ENCODE assay signal across 8 cellular contexts in genomic region chr12:49369723-49370145, GRCh38. TPM values are rescaled to one million over a fixed set of nuclear protein-coding genes. Genes with fewer than 3 reads are reported as not detected.
DNase-seq lines count a peak whose midpoint lies in the region; ATAC-seq and TF ChIP-seq lines count a peak whose summit lies in the region.

No MANE protein-coding gene starts in this region.

- peaks cover 0 to 37% (median 18%) of the 10 kb centered on the region in 3 donors for H3K4me1 ChIP-seq in esophagus squamous epithelium
- H3K4me1 ChIP-seq in smooth muscle cell (ENCODE audit: low read depth), result peaks cover 24% of the 10 kb centered on the region

- WGBS in esophagus squamous epithelium, 2 donors, result 36 to 38% methylated on average over 5 of the region's 5 CpGs
- WGBS in smooth muscle cell (ENCODE audit: low lambda C conversion rate), result 64% methylated on average over 5 of the region's 5 CpGs

- peaks cover 7% of the 10 kb centered on the region for H3F3A ChIP-seq in smooth muscle cell (ENCODE audit: low read depth)

- H3K79me2 ChIP-seq in smooth muscle cell (ENCODE audit: low read depth), result peaks cover 62% of the 10 kb centered on the region

- H3K9me3 ChIP-seq in SK-N-MC (ENCODE audit: low read depth, low read length) (no peaks in the 10 kb centered on the region), esophagus squamous epithelium (no peaks in the 10 kb centered on the region), smooth muscle cell (replicated peaks; ENCODE audit: low read depth) (no peaks in the 10 kb centered on the region)

- no peak overlapping the region for H2AFZ ChIP-seq in smooth muscle cell (ENCODE audit: low read depth)

- H3K4me3 ChIP-seq in SK-N-MC, result peak overlapping the region; percentile 47
- peak overlapping the region in 1 of 4 donors; percentile 20 for H3K4me3 ChIP-seq in esophagus squamous epithelium
- H3K4me3 ChIP-seq in smooth muscle cell, result peak overlapping the region; percentile 14

- H3K27me3 ChIP-seq in esophagus squamous epithelium, result no peaks in the 10 kb centered on the region
- no peaks in the 10 kb centered on the region for H3K27me3 ChIP-seq in smooth muscle cell (ENCODE audit: low read depth)

- TF ChIP-seq CTCF in esophagus squamous epithelium (IDR thresholded peaks at IDR 0.05) (peak in 5 of 6 experiments; percentile 14 to 47 (median 30)), smooth muscle cell (IDR thresholded peaks at IDR 0.05; ENCODE audit: borderline replicate concordance, insufficient read depth, poor library complexity, severe bottlenecking) (peak; percentile 23)

- peaks cover 60% of the 10 kb centered on the region for H4K20me1 ChIP-seq in smooth muscle cell (ENCODE audit: low read depth)

- no peak overlapping the region for H3K9ac ChIP-seq in SK-N-MC (ENCODE audit: insufficient read length)
- H3K9ac ChIP-seq in smooth muscle cell (ENCODE audit: low read depth), result no peak overlapping the region

- H3K27ac ChIP-seq in SK-N-MC, result peak overlapping the region; percentile 49; the same call in 1 of the 2 replicates
- H3K27ac ChIP-seq in esophagus squamous epithelium, result peak overlapping the region in 3 of 4 donors; percentile 4 to 66 (median 23)
- H3K27ac ChIP-seq in smooth muscle cell (ENCODE audit: low read depth), result no peak overlapping the region

- ATAC-seq in GM19452 (IDR thresholded peaks at IDR 0.05; ENCODE audit: unreplicated experiment), result peak; percentile 42
- ATAC-seq in HG03558 (IDR thresholded peaks at IDR 0.05; ENCODE audit: extremely low read depth, unreplicated experiment), result peak; percentile 35

- TF ChIP-seq POLR2A in esophagus squamous epithelium (IDR thresholded peaks at IDR 0.05), result peak in 1 of 4 donors; percentile 8

- DNase-seq in NCI-H1105 treated with DMSO at 0.1 percent for 48 hours (lab: John Stamatoyannopoulos, UW) (peak; percentile 17), NCI-H1105 (lab: John Stamatoyannopoulos, UW) (no peak), SK-N-MC (ENCODE audit: low read depth, low spot score) (no peak), esophagus squamous epithelium (lab: John Stamatoyannopoulos, UW) (no peak), smooth muscle cell (lab: John Stamatoyannopoulos, UW; ENCODE audit: unreplicated experiment) (no peak), Ammon's horn (ENCODE audit: low spot score) (no peak)

- H3K36me3 ChIP-seq in SK-N-MC (ENCODE audit: insufficient read depth, low read length) (peaks cover 25% of the 10 kb centered on the region), esophagus squamous epithelium (peaks cover 0 to 10% (median 0%) of the 10 kb centered on the region in 3 donors), smooth muscle cell (ENCODE audit: low read depth) (no peaks in the 10 kb centered on the region)

- peak overlapping the region; percentile 94 for H3K4me2 ChIP-seq in smooth muscle cell

- intact Hi-C loops in esophagus squamous epithelium (cut with DNase I), result loop anchor here (5.0 kb wide), 1 partner anchor 138 kb away; no protein-coding TSS in a partner anchor

RNA-seq across cellular contexts. Expression of gene SPATS2, which starts 2.5 kb away (rescaled TPM):
- total RNA-seq in esophagus squamous epithelium (1 to 10 TPM; 4.8 to 9.8 (median 8.5) TPM), smooth muscle cell (32.0 and 35.6 TPM in 2 replicates)
- 33.6 and 39.0 TPM in 2 replicates for polyA plus RNA-seq in smooth muscle cell

RNA-seq across cellular contexts. Expression of gene DNAJC22, which starts 23.0 kb away (rescaled TPM):
- total RNA-seq in esophagus squamous epithelium (under 1 TPM in 2 of 4 donors, not detected in 2; 0.18 to 0.53 TPM), smooth muscle cell (0.09 and 1.1 TPM in 2 replicates)
- polyA plus RNA-seq in smooth muscle cell, result 1.8 and 2.4 TPM in 2 replicates

RNA-seq across cellular contexts. Expression of gene C1QL4, which starts 32.7 kb away (rescaled TPM):
- total RNA-seq in esophagus squamous epithelium (not detected), smooth muscle cell (not detected in 2 replicates)
- 0.09 TPM in 1 of 2 replicates, not detected in the other for polyA plus RNA-seq in smooth muscle cell

RNA-seq across cellular contexts. Expression of gene TROAP, which starts 46.7 kb away (rescaled TPM):
- total RNA-seq in esophagus squamous epithelium (10 to 100 TPM in 2 of 4 donors, 1 to 10 TPM in 2; 4.6 to 17.5 (median 8.8) TPM), smooth muscle cell (2.6 and 3.7 TPM in 2 replicates)
- 8.5 and 10.2 TPM in 2 replicates for polyA plus RNA-seq in smooth muscle cell
